ENCODE assay signal across 6 cellular contexts in the genomic region with DNA sequence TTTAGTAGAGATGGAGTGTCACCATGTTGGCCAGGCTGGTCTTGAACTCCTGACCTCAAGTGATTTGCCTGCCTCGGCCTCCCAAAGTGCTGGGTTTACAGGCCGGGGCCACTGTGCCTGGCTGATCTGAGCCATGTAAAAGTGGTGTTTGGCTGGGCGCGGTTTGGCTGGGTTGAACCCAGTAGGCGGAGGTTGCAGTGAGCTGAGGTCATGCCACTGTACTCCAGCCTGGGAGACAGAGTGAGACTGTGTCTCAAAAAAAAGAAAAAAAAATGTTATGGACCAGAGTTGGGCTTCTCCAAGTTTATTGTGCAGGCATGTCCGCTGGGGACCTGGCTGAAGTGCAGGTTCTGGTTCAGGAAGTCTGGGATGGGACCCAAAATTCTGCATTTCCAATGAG. TPM values are rescaled to one million over a fixed set of nuclear protein-coding genes. Genes with fewer than 3 reads are reported as not detected.
A peak's percentile ranks its signal among the peaks of the same experiment; 100 is the strongest.
DNase-seq lines count a peak whose midpoint lies in the region; ATAC-seq and TF ChIP-seq lines count a peak whose summit lies in the region.
"Not testable (repeated sequence)": the region's sequence is repeated elsewhere in the genome, so short reads cannot be mapped to it uniquely, and the experiment has no call there.

No MANE protein-coding gene starts in this region.

- POLR2A ChIA-PET in WTC11 (lab: Charles Lee): interaction anchor here (0.7 to 1.0 kb wide), 2 partner anchors 55 to 153 kb away, joined by 3 to 6 read pairs; no protein-coding TSS in a partner anchor

- H3K4me2 ChIP-seq in mesendoderm (ENCODE audit: low read length); osteoblast (ENCODE audit: insufficient read depth, low read length): not testable (repeated sequence)

- ATAC-seq in WTC11: not testable (repeated sequence)
- ATAC-seq in left colon (peak; percentile 51), mucosa of descending colon (peak; percentile 53)

- not testable (repeated sequence) for H3K4me1 ChIP-seq in mesendoderm (ENCODE audit: control insufficient read depth, low read depth, low read length); mucosa of descending colon (ENCODE audit: low read depth); osteoblast (ENCODE audit: insufficient read depth, low read length)

- not testable (repeated sequence) for H3K18ac ChIP-seq in mesendoderm (ENCODE audit: low read length)

- not testable (repeated sequence) for H4K5ac ChIP-seq in mesendoderm (ENCODE audit: low read length)

- not testable (repeated sequence) for H2AFZ ChIP-seq in osteoblast (ENCODE audit: low read length)

- H3K56ac ChIP-seq in mesendoderm (ENCODE audit: low read length): not testable (repeated sequence)

- not testable (repeated sequence) for H3K27me3 ChIP-seq in mesendoderm (ENCODE audit: insufficient read depth, low read length, poor library complexity); osteoblast (ENCODE audit: insufficient read depth, low read length)

- H2BK5ac ChIP-seq in mesendoderm (ENCODE audit: low read length): not testable (repeated sequence)

- peak overlapping the region; percentile 9 for H3K23ac ChIP-seq in mesendoderm (ENCODE audit: low read length)

- not testable (repeated sequence) for H2AK5ac ChIP-seq in mesendoderm (ENCODE audit: low read length)

- H2BK15ac ChIP-seq in mesendoderm (replicated peaks; ENCODE audit: low read depth): not testable (repeated sequence)

- WGBS in mesendoderm (ENCODE audit: extremely low coverage, insufficient coverage, low lambda C conversion rate): no CpG with 5 or more reads among the region's 6 CpGs

- H2BK120ac ChIP-seq in mesendoderm (ENCODE audit: low read depth, low read length): not testable (repeated sequence)

- peaks cover 17% of the 10 kb centered on the region for H3K36me3 Mint-ChIP-seq in WTC11

- H3K4me3 ChIP-seq in mesendoderm (ENCODE audit: low read length); mucosa of descending colon; osteoblast (ENCODE audit: insufficient read depth, low read length): not testable (repeated sequence)

- DNase-seq in WTC11 (ENCODE audit: low spot score); left colon; mesendoderm; mucosa of descending colon; osteoblast (ENCODE audit: insufficient read length, low spot score, missing footprints): not testable (repeated sequence)
- DNase-seq in cardiac septum (ENCODE audit: low spot score): peak; percentile 49

- peak overlapping the region; percentile 40; the same call in 1 of the 2 replicates for H3K27ac Mint-ChIP-seq in WTC11

- H3K36me3 ChIP-seq in mesendoderm (ENCODE audit: control insufficient read depth, insufficient read depth, low read length); mucosa of descending colon (ENCODE audit: low read depth): not testable (repeated sequence)
- peaks cover 25% of the 10 kb centered on the region for H3K36me3 ChIP-seq in osteoblast (ENCODE audit: insufficient read depth, low read length)

- not testable (repeated sequence) for H3K9me3 ChIP-seq in mucosa of descending colon; osteoblast (ENCODE audit: low read depth, low read length)

- TF ChIP-seq CTCF in WTC11 (IDR thresholded peaks at IDR 0.05); mucosa of descending colon (IDR thresholded peaks at IDR 0.05); osteoblast (IDR thresholded peaks at IDR 0.05; ENCODE audit: extremely low read depth, low read depth, low read length): not testable (repeated sequence)

- H3K27me3 Mint-ChIP-seq in WTC11 (ENCODE audit: low read depth): not testable (repeated sequence)

- not testable (repeated sequence) for H3K4me1 Mint-ChIP-seq in WTC11

- not testable (repeated sequence) for H3K9ac ChIP-seq in mesendoderm (ENCODE audit: low read length)

- not testable (repeated sequence) for H3K9me3 Mint-ChIP-seq in WTC11

- H3K4me3 Mint-ChIP-seq in WTC11: not testable (repeated sequence)

- H3K4ac ChIP-seq in mesendoderm (ENCODE audit: low read depth, low read length): not testable (repeated sequence)

- not testable (repeated sequence) for H4K20me1 ChIP-seq in osteoblast (ENCODE audit: insufficient read depth, low read length)

- H3K79me1 ChIP-seq in mesendoderm (ENCODE audit: low read length): not testable (repeated sequence)

- H3K79me2 ChIP-seq in mesendoderm (ENCODE audit: control insufficient read depth, insufficient read depth, low read length); osteoblast (ENCODE audit: insufficient read depth, low read length): not testable (repeated sequence)

- intact Hi-C loops in cardiac septum (cut with DNase I); left colon (cut with DNase I, micrococcal nuclease); mucosa of descending colon (cut with DNase I, micrococcal nuclease): not testable (repeated sequence)

- CTCF ChIA-PET in WTC11 (lab: Charles Lee): not testable (repeated sequence)

- H4K8ac ChIP-seq in mesendoderm (ENCODE audit: low read depth, low read length): not testable (repeated sequence)

- H3K27ac ChIP-seq in mesendoderm (ENCODE audit: low read depth, low read length): not testable (repeated sequence)
- H3K27ac ChIP-seq in osteoblast (ENCODE audit: low read depth, low read length): peak overlapping the region; percentile 9

RNA-seq across cellular contexts. Expression of a gene that starts 54.9 kb away (rescaled TPM):
- total RNA-seq in WTC11 (2021): 34.5 to 37.5 TPM (median 34.9 TPM) in 3 replicates
- total RNA-seq in cardiac septum: 3.9 TPM
- total RNA-seq in left colon: 10 to 100 TPM in 1 of 2 donors, 1 to 10 TPM in 1; 9.4 to 13.6 TPM
- polyA plus RNA-seq in mesendoderm (2013, experiment 1 of 2): 19.5 TPM
- 20.4 TPM for polyA plus RNA-seq in mesendoderm (2013, experiment 2 of 2)
- total RNA-seq in mucosa of descending colon: 10 to 100 TPM; 10.9 to 32.2 (median 11.9) TPM
- 221 and 240 TPM in 2 replicates for total RNA-seq in osteoblast
